ENCODE assay signal across 5 cellular contexts in the genomic region with DNA sequence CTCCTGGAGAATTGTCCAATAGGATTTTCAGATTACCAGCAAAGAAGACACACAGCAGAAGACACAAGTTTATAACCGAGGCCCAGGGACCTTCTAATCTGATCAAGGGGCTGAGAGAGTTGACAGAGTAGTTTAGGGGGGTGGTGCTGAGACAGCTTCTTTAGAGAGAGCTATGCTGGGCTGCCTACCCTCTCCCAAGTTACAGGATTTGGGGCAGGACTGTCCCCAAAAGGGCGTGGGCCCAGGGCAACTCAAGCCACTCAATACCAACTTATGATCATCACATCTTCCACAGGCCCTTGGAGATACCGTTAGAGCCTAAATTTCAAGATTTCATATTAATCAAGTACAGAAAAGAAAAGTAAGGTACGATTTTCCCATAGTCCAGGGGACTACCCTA.
"Had no signal": no experiment of that assay in that cellular context is flagged by ENCODE, and none has a peak within 500 bp of the region (broad histone marks: within the 10 kb centered on the region; RNA-seq: fewer than 3 reads in every experiment).

No MANE protein-coding gene starts in this region.

- H3K27ac ChIP-seq: HL-60 had no signal

- H3K27me3 Mint-ChIP-seq: IgD-negative memory B cell had no signal

- H3K36me3 Mint-ChIP-seq: IgD-negative memory B cell had no signal

- H3K27ac Mint-ChIP-seq: IgD-negative memory B cell had no signal

- DNase-seq: IMR-90 had no signal

- H3K4me1 Mint-ChIP-seq: IgD-negative memory B cell had no signal

- ATAC-seq: HepG2, K562 had no signal

- H3K4me3 ChIP-seq: K562 had no signal

- H3K9me3 Mint-ChIP-seq: IgD-negative memory B cell had no signal
